9 cellular contexts compared by ENCODE assay signal in genomic region chr2:69616755-69617154, GRCh38. TPM values are rescaled to one million over a fixed set of nuclear protein-coding genes. Genes with fewer than 3 reads are reported as not detected.
A peak's percentile ranks its signal among the peaks of the same experiment; 100 is the strongest.
DNase-seq lines count a peak whose midpoint lies in the region; ATAC-seq lines count a peak whose summit lies in the region.
"Had no signal": no experiment of that assay in that cellular context is flagged by ENCODE, and none has a peak within 500 bp of the region (broad histone marks: within the 10 kb centered on the region; RNA-seq: fewer than 3 reads in every experiment).

No MANE protein-coding gene starts in this region.

- H3K27ac Mint-ChIP-seq in activated T-helper 2 cell treated with anti-CD3 and anti-CD28 coated beads, Interferon-gamma antibody, Interleukin-2, Interleukin-4, amounts not matched to agents 10 μg/mL and 5 μg/mL and 100 μg/mL, durations not matched to agents 14 hours and 24 hours and 36 hours, result peak overlapping the region; percentile 31

- H3K36me3 Mint-ChIP-seq in activated T-helper 2 cell treated with anti-CD3 and anti-CD28 coated beads, Interferon-gamma antibody, Interleukin-2, Interleukin-4, amounts not matched to agents 10 μg/mL and 5 μg/mL and 100 μg/mL, durations not matched to agents 14 hours and 24 hours and 36 hours (ENCODE audit: low read depth), result peaks cover 48% of the 10 kb centered on the region

- H3K4me1 Mint-ChIP-seq in activated T-helper 2 cell treated with anti-CD3 and anti-CD28 coated beads, Interferon-gamma antibody, Interleukin-2, Interleukin-4, amounts not matched to agents 10 μg/mL and 5 μg/mL and 100 μg/mL, durations not matched to agents 14 hours and 24 hours and 36 hours (ENCODE audit: low read depth), result peaks cover 29% of the 10 kb centered on the region

- peak; percentile 40 for DNase-seq in HT1080 (ENCODE audit: low read depth)
- DNase-seq in activated T-helper 2 cell treated with anti-CD3 and anti-CD28 coated beads, Interferon-gamma antibody, Interleukin-2, Interleukin-4, amounts not matched to agents 10 μg/mL and 5 μg/mL and 100 μg/mL, durations not matched to agents 14 hours and 24 hours and 36 hours (ENCODE audit: low spot score), result no peak
- peak; percentile 71 for DNase-seq in renal cortical epithelial cell (ENCODE audit: low read depth)
- DNase-seq in Ammon's horn (ENCODE audit: low spot score), result no peak
- DNase-seq in HK-2 (ENCODE audit: unreplicated experiment), result no peak
- no peak for DNase-seq in hippocampal formation (lab: John Stamatoyannopoulos, UW)
- DNase-seq: NCI-H1105 treated with DMSO at 0.1 percent for 48 hours had no signal

- ATAC-seq in GM18867 (IDR thresholded peaks at IDR 0.05; ENCODE audit: unreplicated experiment) (peak; percentile 61), GM19397 (IDR thresholded peaks at IDR 0.05; ENCODE audit: unreplicated experiment) (no peak)

- H3K9me3 Mint-ChIP-seq in activated T-helper 2 cell treated with anti-CD3 and anti-CD28 coated beads, Interferon-gamma antibody, Interleukin-2, Interleukin-4, amounts not matched to agents 10 μg/mL and 5 μg/mL and 100 μg/mL, durations not matched to agents 14 hours and 24 hours and 36 hours, result peaks cover 11% of the 10 kb centered on the region

- intact Hi-C loops in activated T-helper 2 cell treated with anti-CD3 and anti-CD28 coated beads, Interferon-gamma antibody, Interleukin-2, Interleukin-4, amounts not matched to agents 10 μg/mL and 5 μg/mL and 100 μg/mL, durations not matched to agents 14 hours and 24 hours and 36 hours (cut with micrococcal nuclease), result loop anchor here (1.0 to 5.0 kb wide), 3 partner anchors 15 to 34 kb away; no protein-coding TSS in a partner anchor

- no peaks in the 10 kb centered on the region for H3K27me3 Mint-ChIP-seq in activated T-helper 2 cell treated with anti-CD3 and anti-CD28 coated beads, Interferon-gamma antibody, Interleukin-2, Interleukin-4, amounts not matched to agents 10 μg/mL and 5 μg/mL and 100 μg/mL, durations not matched to agents 14 hours and 24 hours and 36 hours (ENCODE audit: low read depth)

- peak overlapping the region; percentile 3 for H3K4me3 Mint-ChIP-seq in activated T-helper 2 cell treated with anti-CD3 and anti-CD28 coated beads, Interferon-gamma antibody, Interleukin-2, Interleukin-4, amounts not matched to agents 10 μg/mL and 5 μg/mL and 100 μg/mL, durations not matched to agents 14 hours and 24 hours and 36 hours (ENCODE audit: low read depth)

RNA-seq across cellular contexts. Expression of gene AAK1, which starts 26.8 kb away (rescaled TPM):
- total RNA-seq in HT1080 (2014; rRNA removed; shearing (Covaris generic)), result 19.7 and 37.4 TPM in 2 replicates
- 18.7 and 24.1 TPM in 2 replicates for polyA plus RNA-seq in HT1080 (2015; cell fraction: cytosol; rRNA removed)
- 27.6 and 27.8 TPM in 2 replicates for polyA plus RNA-seq in HT1080 (2015; cell fraction: nucleus; rRNA removed)
- 108 TPM in 2 replicates for total RNA-seq in activated T-helper 2 cell treated with anti-CD3 and anti-CD28 coated beads, Interferon-gamma antibody, Interleukin-2, Interleukin-4, amounts not matched to agents 10 μg/mL and 5 μg/mL and 100 μg/mL, durations not matched to agents 14 hours and 24 hours and 36 hours
- total RNA-seq in renal cortical epithelial cell, result 12.9 and 70.6 TPM in 2 replicates

Comparison
In these comparisons a context has a peak if more than half of its experiments do, and no peak if none do; other contexts are left out.
1. DNase-seq: peak in HT1080 (single experiment) and renal cortical epithelial cell (single experiment); none in activated T-helper 2 cell treated with anti-CD3 and anti-CD28 coated beads, Interferon-gamma antibody, Interleukin-2, Interleukin-4, amounts not matched to agents 10 μg/mL and 5 μg/mL and 100 μg/mL, durations not matched to agents 14 hours and 24 hours and 36 hours (single experiment), Ammon's horn (single experiment), HK-2 (single experiment) and hippocampal formation (0 of 2).